In the genomic region with DNA sequence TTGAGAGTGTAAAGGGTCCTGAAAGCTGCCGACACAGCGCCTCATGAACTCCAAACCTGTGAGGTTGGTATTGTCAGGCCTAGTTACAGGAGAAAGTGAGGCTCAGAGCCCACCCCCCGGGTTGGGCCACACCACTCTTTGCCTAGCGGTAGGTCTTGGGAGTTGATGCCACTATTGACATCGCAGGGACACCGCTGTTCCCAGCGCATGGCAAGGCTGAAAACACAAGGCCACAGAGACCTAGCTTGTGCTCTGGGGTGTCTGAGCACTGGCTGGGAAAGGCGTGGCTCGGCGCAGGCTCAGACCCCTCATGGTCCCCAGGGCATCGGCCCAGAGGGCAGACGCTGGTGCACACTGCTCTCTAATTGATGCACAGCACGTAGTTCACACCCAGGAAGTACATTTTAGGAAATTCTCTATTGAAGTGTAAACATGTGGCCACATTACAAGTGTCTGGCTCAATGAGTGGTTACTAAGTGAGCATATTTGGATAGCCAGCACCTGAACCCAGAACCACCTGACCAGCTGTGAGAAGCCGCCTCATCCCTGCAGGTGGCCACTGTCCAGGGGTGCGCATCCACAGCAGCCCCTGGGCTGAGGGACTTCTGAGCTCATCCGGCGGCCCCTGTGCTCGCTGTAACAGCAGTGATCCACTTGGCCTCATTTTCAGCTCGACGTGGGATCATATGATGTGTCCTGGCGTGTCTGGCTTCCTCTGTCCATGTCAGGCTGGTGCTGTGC, we compare ENCODE assay signal across 20 cellular contexts. TPM values are rescaled to one million over a fixed set of nuclear protein-coding genes. Genes with fewer than 3 reads are reported as not detected.
"Had no signal": no experiment of that assay in that cellular context is flagged by ENCODE, and none has a peak within 500 bp of the region (broad histone marks: within the 10 kb centered on the region; RNA-seq: fewer than 3 reads in every experiment).

No MANE protein-coding gene starts in this region.

- H3K4me3 ChIP-seq: prostate gland, smooth muscle cell, thoracic aorta, upper lobe of left lung had no signal

- H3K4me3 Mint-ChIP-seq: endodermal cell; memory B cell; stimulated activated memory B cell treated with anti-CD40 and anti-IgM and Interleukin-4, amounts not matched to agents 10 μg/mL and 1 μg/mL and 100 μg/mL, for 72 hours had no signal

- H3K9me3 Mint-ChIP-seq: activated naive CD4-positive, alpha-beta T cell treated with anti-CD3 and anti-CD28 coated beads, Interleukin-2, amount 50 U/mL, for 72 hours; endodermal cell; memory B cell; stimulated activated memory B cell treated with anti-CD40 and anti-IgM and Interleukin-4, amounts not matched to agents 10 μg/mL and 1 μg/mL and 100 μg/mL, for 72 hours had no signal

- H3K27me3 ChIP-seq: foreskin keratinocyte, upper lobe of left lung had no signal

- H3K9me3 ChIP-seq: prostate gland, thoracic aorta, upper lobe of left lung had no signal

- H3K27ac ChIP-seq: foreskin keratinocyte, thoracic aorta had no signal

- H3K27me3 Mint-ChIP-seq: memory B cell; stimulated activated memory B cell treated with anti-CD40 and anti-IgM and Interleukin-4, amounts not matched to agents 10 μg/mL and 1 μg/mL and 100 μg/mL, for 72 hours had no signal

- H3K4me1 Mint-ChIP-seq: endodermal cell had no signal

- H3K4me1 ChIP-seq: foreskin keratinocyte, prostate gland had no signal

- DNase-seq: activated CD4-positive, alpha-beta T cell treated with anti-CD3 and anti-CD28 coated beads, Interleukin-2, amount 50 U/mL, for 4 hours; activated gamma-delta T cell; amniotic stem cell; endodermal cell; foreskin keratinocyte; glutamatergic neuron; kidney; left ventricle myocardium superior; stimulated activated CD4-positive, alpha-beta T cell treated with anti-CD3 and anti-CD28 coated beads, Interleukin-4, amount 100 ng/mL, for 24 hours; SW 1271 had no signal

- H3K27ac Mint-ChIP-seq: activated naive CD4-positive, alpha-beta T cell treated with anti-CD3 and anti-CD28 coated beads, Interleukin-2, amount 50 U/mL, for 72 hours; endodermal cell; memory B cell; stimulated activated memory B cell treated with anti-CD40 and anti-IgM and Interleukin-4, amounts not matched to agents 10 μg/mL and 1 μg/mL and 100 μg/mL, for 72 hours had no signal

- ATAC-seq: activated naive CD4-positive, alpha-beta T cell treated with anti-CD3 and anti-CD28 coated beads, Interleukin-2, amount 50 U/mL, for 72 hours; foreskin keratinocyte; sciatic nerve; stimulated activated memory B cell treated with anti-CD40 and anti-IgM and Interleukin-4, amounts not matched to agents 10 μg/mL and 1 μg/mL and 100 μg/mL, for 72 hours had no signal

RNA-seq across cellular contexts. Expression of a gene that starts 36.9 kb away (rescaled TPM):
- total RNA-seq: mononuclear cell; T-helper 2 cell treated with Interferon-gamma antibody and Interleukin-4, amounts not matched to agents 100 ng/mL and 5 ng/mL, for 36 hours had no signal
